7 cellular contexts compared by ENCODE assay signal in the genomic region with DNA sequence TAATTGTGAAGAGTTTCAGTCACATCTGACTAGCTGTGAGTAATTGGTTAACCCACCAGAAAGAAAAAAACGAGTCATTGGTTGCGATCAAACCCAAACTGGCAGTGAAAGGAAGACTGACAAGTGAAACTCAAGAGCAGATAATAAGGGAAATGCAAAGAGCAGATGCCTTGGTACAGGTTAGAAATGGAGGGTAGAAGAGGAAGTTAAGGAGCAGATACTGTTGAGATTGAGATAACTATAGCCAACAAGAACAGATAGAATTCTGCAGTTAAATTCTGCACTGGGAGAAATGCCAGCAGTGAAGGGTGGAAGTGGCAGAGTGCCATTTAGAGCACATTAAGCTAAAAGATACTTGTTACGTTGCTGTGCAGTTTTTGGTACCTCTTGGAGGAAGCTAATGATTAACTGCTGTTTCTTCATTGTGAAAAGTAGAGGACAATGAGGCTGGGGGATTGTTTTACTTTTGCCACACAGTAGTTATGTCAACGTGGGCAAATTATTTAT.
DNase-seq lines count a peak whose midpoint lies in the region; ATAC-seq and TF ChIP-seq lines count a peak whose summit lies in the region.

No MANE protein-coding gene starts in this region.

- ATAC-seq in GM21360 (IDR thresholded peaks at IDR 0.05; ENCODE audit: unreplicated experiment) (peak; percentile 81), HG03460 (IDR thresholded peaks at IDR 0.05; ENCODE audit: unreplicated experiment) (peak; percentile 92)

- no peaks in the 10 kb centered on the region for H3K4me1 ChIP-seq in PC-9 (replicated peaks; ENCODE audit: insufficient read depth)

- CTCF ChIA-PET in PC-9 (lab: Charles Lee): interaction anchor here (0.6 to 1.2 kb wide), 2 partner anchors 18 to 120 kb away, joined by 3 read pairs; no protein-coding TSS in a partner anchor

- no peak overlapping the region for H3K4me3 ChIP-seq in GM12865 (ENCODE audit: low read depth, low read length)
- no peak overlapping the region for H3K4me3 ChIP-seq in PC-9

- no peaks in the 10 kb centered on the region for H3K9me3 ChIP-seq in PC-9 (ENCODE audit: insufficient read depth, low read depth)

- H3K9me2 ChIP-seq in PC-9 (ENCODE audit: insufficient read depth): no peaks in the 10 kb centered on the region

- H3K36me3 ChIP-seq in PC-9 (ENCODE audit: low read depth): peaks cover 33% of the 10 kb centered on the region

- H4K20me1 ChIP-seq in PC-9 (ENCODE audit: insufficient read depth): peaks cover 31% of the 10 kb centered on the region

- intact Hi-C loops in PC-9 (cut with micrococcal nuclease; ENCODE audit: unreplicated experiment): no loop called here

- DNase-seq in GM12865 (ENCODE audit: low read depth): peak; percentile 62
- peak; percentile 29 for DNase-seq in SIG-M5 treated with dmso at 0.1 percent for 504 hours (lab: John Stamatoyannopoulos, UW; ENCODE audit: unreplicated experiment)
- peak; percentile 23 for DNase-seq in globus pallidus (ENCODE audit: low spot score)
- no peak for DNase-seq in PC-9
- DNase-seq in central memory CD4-positive, alpha-beta T cell: no peak

- BruUV-seq in PC-9 (replicated peaks; lab: Mats Ljungman, UMichigan): no TSS peak

- H2AFZ ChIP-seq in PC-9: no peak overlapping the region

- POLR2A ChIA-PET in PC-9 (lab: Charles Lee; ENCODE audit: unreplicated experiment): interaction anchor here (0.7 kb wide), 1 partner anchor 11 kb away, joined by 5 read pairs; no protein-coding TSS in a partner anchor

- no peak overlapping the region for H3K4me2 ChIP-seq in PC-9

- H3K27me3 ChIP-seq in PC-9 (ENCODE audit: insufficient read depth, low read depth): no peaks in the 10 kb centered on the region

- H3F3A ChIP-seq in PC-9 (ENCODE audit: insufficient read depth, low read depth): no peaks in the 10 kb centered on the region; the same call in none of the 2 replicates

- peaks cover 10% of the 10 kb centered on the region; the same call in 1 of the 2 replicates for H3K79me2 ChIP-seq in PC-9 (ENCODE audit: low read depth)

- no peak overlapping the region for H3K27ac ChIP-seq in PC-9

- no peak for TF ChIP-seq CTCF in GM12865 (IDR thresholded peaks at IDR 0.05; ENCODE audit: insufficient read depth, low read depth, low read length, missing control alignments)
- TF ChIP-seq CTCF in PC-9 (conservative IDR thresholded peaks at IDR 0.05): no peak

Comparison
In these comparisons a context has a peak if more than half of its experiments do, and no peak if none do; other contexts are left out.
1. DNase-seq: peak in GM12865 (single experiment), SIG-M5 treated with dmso at 0.1 percent for 504 hours (single experiment) and globus pallidus (single experiment); none in PC-9 (0 of 2) and central memory CD4-positive, alpha-beta T cell (single experiment).